22 cellular contexts compared by ENCODE assay signal in the genomic region with DNA sequence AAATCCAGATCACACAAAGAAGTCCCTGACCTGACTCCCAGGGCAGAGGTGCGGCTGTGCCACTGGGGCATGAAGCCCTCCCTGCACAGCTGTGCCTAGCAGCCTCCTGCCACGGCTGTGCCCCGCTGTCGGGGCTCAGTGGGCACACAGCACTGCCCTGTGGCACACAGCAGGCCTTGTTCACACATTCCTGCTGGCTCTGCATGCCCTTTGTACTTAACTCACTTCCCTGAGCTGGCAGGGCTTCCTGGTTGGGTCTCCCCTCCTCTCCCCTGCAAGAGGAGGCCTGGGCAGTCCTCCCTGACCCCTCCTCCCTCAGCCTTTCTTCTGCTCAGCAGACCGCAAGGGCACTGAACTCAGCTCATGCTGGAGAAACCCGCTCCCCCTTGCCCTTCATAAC. TPM values are rescaled to one million over a fixed set of nuclear protein-coding genes. Genes with fewer than 3 reads are reported as not detected.
"Had no signal": no experiment of that assay in that cellular context is flagged by ENCODE, and none has a peak within 500 bp of the region (broad histone marks: within the 10 kb centered on the region; RNA-seq: fewer than 3 reads in every experiment).

No MANE protein-coding gene starts in this region.

- H3K4me1 Mint-ChIP-seq: nephron progenitor cell had no signal

- H3K36me3 ChIP-seq: brain microvascular endothelial cell, stomach, vagina had no signal

- H3K36me3 Mint-ChIP-seq: activated naive CD4-positive, alpha-beta T cell treated with anti-CD3 and anti-CD28 coated beads, Interleukin-2, amount 10 ng/mL, durations not matched to agents 7 days and 5 days had no signal

- ATAC-seq: activated CD4-positive, CD25-positive, alpha-beta regulatory T cell treated with anti-CD3 and anti-CD28 coated beads, Interleukin-2, amount 50 U/mL, for 24 hours had no signal

- H3K4me3 ChIP-seq: coronary artery, stomach, vagina had no signal

- H3K4me1 ChIP-seq: stomach, vagina had no signal

- H3K4me3 Mint-ChIP-seq: activated naive CD4-positive, alpha-beta T cell treated with anti-CD3 and anti-CD28 coated beads, Interleukin-2, amount 10 ng/mL, durations not matched to agents 7 days and 5 days; central memory CD8-positive, alpha-beta T cell; nephron progenitor cell; T-helper 1 cell treated with Interleukin-12 subunit alpha and Interleukin-12 subunit beta and Interleukin-4 antibody, amounts not matched to agents 30 μg/mL and 1 μg/mL, for 36 hours had no signal

- DNase-seq: activated CD8-positive, alpha-beta memory T cell treated with anti-CD3 and anti-CD28 coated beads for 24 hours; activated CD8-positive, alpha-beta memory T cell treated with anti-CD3 and anti-CD28 coated beads, Interleukin-2, amount 50 U/mL, for 48 hours; activated effector memory CD4-positive, alpha-beta T cell treated with Interleukin-2 at 50 U/mL for 16 hours; activated naive CD4-positive, alpha-beta T cell treated with anti-CD3 and anti-CD28 coated beads, Interleukin-2, amount 10 ng/mL, durations not matched to agents 7 days and 5 days; activated T-cell treated with anti-CD3 and anti-CD28 coated beads, Interleukin-2, amount 50 U/mL, for 48 hours; brain microvascular endothelial cell; erythroblast; foreskin melanocyte; kidney; nephron progenitor cell; occipital lobe; stomach; trophoblast cell had no signal

- H3K9me3 ChIP-seq: stomach, vagina had no signal

- H3K27ac Mint-ChIP-seq: activated naive CD4-positive, alpha-beta T cell treated with anti-CD3 and anti-CD28 coated beads, Interleukin-2, amount 10 ng/mL, durations not matched to agents 7 days and 5 days; nephron progenitor cell; T-helper 1 cell treated with Interleukin-12 subunit alpha and Interleukin-12 subunit beta and Interleukin-4 antibody, amounts not matched to agents 30 μg/mL and 1 μg/mL, for 36 hours had no signal

- H3K27me3 ChIP-seq: vagina had no signal

- H3K9me3 Mint-ChIP-seq: activated naive CD4-positive, alpha-beta T cell treated with anti-CD3 and anti-CD28 coated beads, Interleukin-2, amount 10 ng/mL, durations not matched to agents 7 days and 5 days; central memory CD8-positive, alpha-beta T cell; nephron progenitor cell; T-helper 1 cell treated with Interleukin-12 subunit alpha and Interleukin-12 subunit beta and Interleukin-4 antibody, amounts not matched to agents 30 μg/mL and 1 μg/mL, for 36 hours had no signal

- H3K27ac ChIP-seq: brain microvascular endothelial cell, coronary artery, stomach, vagina had no signal

RNA-seq across cellular contexts. Expression of a gene that starts 14.8 kb away (rescaled TPM):
- total RNA-seq: aorta, kidney, posterior vena cava, skeletal muscle tissue, temporal lobe had no signal
